In the genomic region with DNA sequence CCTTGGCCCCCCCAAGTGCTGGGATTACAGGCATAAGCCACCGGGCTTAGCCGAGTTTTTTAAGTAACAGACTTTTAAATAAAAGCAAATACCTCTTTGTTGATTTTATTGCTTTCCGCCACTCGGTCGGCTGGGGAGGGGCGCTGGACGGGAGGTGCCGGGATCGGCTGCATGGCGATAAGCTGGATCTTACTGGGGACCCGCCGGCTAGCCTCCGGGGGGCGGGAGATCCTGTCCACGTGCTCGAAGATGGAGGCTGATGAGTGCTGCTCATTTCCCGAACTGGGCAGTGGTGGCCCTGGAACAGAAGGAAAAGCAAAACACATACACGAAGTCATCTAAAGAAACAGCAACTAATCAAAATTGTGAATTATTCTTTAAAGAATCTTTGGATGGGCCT, we compare ENCODE assay signal across 37 cellular contexts.
"Had no signal": no experiment of that assay in that cellular context is flagged by ENCODE, and none has a peak within 500 bp of the region (broad histone marks: within the 10 kb centered on the region; RNA-seq: fewer than 3 reads in every experiment).

No MANE protein-coding gene starts in this region.

- H3K4me3 Mint-ChIP-seq: activated CD4-positive, alpha-beta memory T cell treated with anti-CD3 and anti-CD28 coated beads, Interleukin-2, amount 10 ng/mL, durations not matched to agents 7 days and 5 days; activated CD4-positive, alpha-beta T cell treated with anti-CD3 and anti-CD28 coated beads for 36 hours; activated CD4-positive, alpha-beta T cell treated with anti-CD3 and anti-CD28 coated beads, Interleukin-2, amount 10 ng/mL, durations not matched to agents 7 days and 5 days; activated CD8-positive, alpha-beta memory T cell treated with anti-CD3 and anti-CD28 coated beads, Interleukin-2, amount 10 ng/mL, durations not matched to agents 7 days and 5 days; activated CD8-positive, alpha-beta T cell treated with anti-CD3 and anti-CD28 coated beads, Interleukin-2, amount 10 ng/mL, durations not matched to agents 7 days and 5 days; activated naive CD4-positive, alpha-beta T cell treated with anti-CD3 and anti-CD28 coated beads, Interleukin-2, amount 10 ng/mL, durations not matched to agents 7 days and 5 days; activated naive CD4-positive, alpha-beta T cell treated with anti-CD3 and anti-CD28 coated beads, Interleukin-2, amount 50 U/mL, for 24 hours; activated naive CD8-positive, alpha-beta T cell; activated naive CD8-positive, alpha-beta T cell treated with anti-CD3 and anti-CD28 coated beads, Interleukin-2, amount 10 ng/mL, durations not matched to agents 7 days and 5 days; activated naive CD8-positive, alpha-beta T cell treated with anti-CD3 and anti-CD28 coated beads, Interleukin-2, amount 50 U/mL, for 24 hours; activated T-cell treated with anti-CD3 and anti-CD28 coated beads, Interleukin-2, amount 50 U/mL, for 24 hours; brain; central memory CD8-positive, alpha-beta T cell; T-helper 1 cell treated with Interleukin-12 subunit alpha and Interleukin-12 subunit beta and Interleukin-4 antibody, amounts not matched to agents 30 μg/mL and 1 μg/mL, for 36 hours; T-helper 2 cell treated with Interferon-gamma antibody and Interleukin-4, amounts not matched to agents 5 μg/mL and 100 μg/mL, for 36 hours had no signal

- H3K27me3 Mint-ChIP-seq: activated CD4-positive, alpha-beta T cell treated with anti-CD3 and anti-CD28 coated beads for 36 hours; activated CD4-positive, alpha-beta T cell treated with anti-CD3 and anti-CD28 coated beads, Interleukin-2, amount 10 ng/mL, durations not matched to agents 7 days and 5 days; activated CD8-positive, alpha-beta memory T cell treated with anti-CD3 and anti-CD28 coated beads, Interleukin-2, amount 10 ng/mL, durations not matched to agents 7 days and 5 days; activated naive CD4-positive, alpha-beta T cell treated with anti-CD3 and anti-CD28 coated beads, Interleukin-2, amount 50 U/mL, for 24 hours; activated naive CD8-positive, alpha-beta T cell treated with anti-CD3 and anti-CD28 coated beads, Interleukin-2, amount 10 ng/mL, durations not matched to agents 7 days and 5 days; activated naive CD8-positive, alpha-beta T cell treated with anti-CD3 and anti-CD28 coated beads, Interleukin-2, amount 50 U/mL, for 24 hours; activated T-cell treated with anti-CD3 and anti-CD28 coated beads, Interleukin-2, amount 50 U/mL, for 24 hours; brain had no signal

- ATAC-seq: activated CD4-positive, alpha-beta T cell treated with anti-CD3 and anti-CD28 coated beads for 36 hours; activated CD4-positive, CD25-positive, alpha-beta regulatory T cell treated with anti-CD3 and anti-CD28 coated beads, Interleukin-2, amount 50 U/mL, for 24 hours; activated CD8-positive, alpha-beta memory T cell treated with anti-CD3 and anti-CD28 coated beads, Interleukin-2, amount 10 ng/mL, durations not matched to agents 7 days and 5 days; activated CD8-positive, alpha-beta T cell treated with anti-CD3 and anti-CD28 coated beads, Interleukin-2, amount 10 ng/mL, durations not matched to agents 7 days and 5 days; activated naive CD8-positive, alpha-beta T cell treated with anti-CD3 and anti-CD28 coated beads, Interleukin-2, amount 50 U/mL, for 24 hours had no signal

- H3K9me3 Mint-ChIP-seq: activated CD4-positive, alpha-beta memory T cell treated with anti-CD3 and anti-CD28 coated beads, Interleukin-2, amount 10 ng/mL, durations not matched to agents 7 days and 5 days; activated naive CD4-positive, alpha-beta T cell treated with anti-CD3 and anti-CD28 coated beads, Interleukin-2, amount 10 ng/mL, durations not matched to agents 7 days and 5 days; activated naive CD4-positive, alpha-beta T cell treated with anti-CD3 and anti-CD28 coated beads, Interleukin-2, amount 50 U/mL, for 24 hours; activated naive CD8-positive, alpha-beta T cell treated with anti-CD3 and anti-CD28 coated beads, Interleukin-2, amount 10 ng/mL, durations not matched to agents 7 days and 5 days; activated naive CD8-positive, alpha-beta T cell treated with anti-CD3 and anti-CD28 coated beads, Interleukin-2, amount 50 U/mL, for 24 hours; activated T-cell treated with anti-CD3 and anti-CD28 coated beads, Interleukin-2, amount 50 U/mL, for 24 hours; activated T-helper 2 cell treated with anti-CD3 and anti-CD28 coated beads, Interferon-gamma antibody, Interleukin-2, Interleukin-4, amounts not matched to agents 10 μg/mL and 5 μg/mL and 100 μg/mL, durations not matched to agents 14 hours and 24 hours and 36 hours; brain; central memory CD8-positive, alpha-beta T cell; T-helper 1 cell treated with Interleukin-12 subunit alpha and Interleukin-12 subunit beta and Interleukin-4 antibody, amounts not matched to agents 30 μg/mL and 1 μg/mL, for 36 hours; T-helper 2 cell treated with Interferon-gamma antibody and Interleukin-4, amounts not matched to agents 5 μg/mL and 100 μg/mL, for 36 hours had no signal

- DNase-seq: activated CD4-positive, alpha-beta memory T cell treated with anti-CD3 and anti-CD28 coated beads, Interleukin-2, amount 10 ng/mL, durations not matched to agents 7 days and 5 days; activated CD4-positive, alpha-beta T cell treated with anti-CD3 and anti-CD28 coated beads for 1 hour; activated CD4-positive, alpha-beta T cell treated with anti-CD3 and anti-CD28 coated beads for 36 hours; activated CD4-positive, alpha-beta T cell treated with anti-CD3 and anti-CD28 coated beads for 48 hours; activated CD4-positive, alpha-beta T cell treated with anti-CD3 and anti-CD28 coated beads, Interleukin-2, amount 10 ng/mL, durations not matched to agents 7 days and 5 days; activated CD4-positive, alpha-beta T cell treated with anti-CD3 and anti-CD28 coated beads, Interleukin-2, amount 50 U/mL, for 48 hours; activated CD4-positive, CD25-positive, alpha-beta regulatory T cell; activated CD8-positive, alpha-beta memory T cell treated with anti-CD3 and anti-CD28 coated beads for 24 hours; activated CD8-positive, alpha-beta memory T cell treated with anti-CD3 and anti-CD28 coated beads, Interleukin-2, amount 10 ng/mL, durations not matched to agents 7 days and 5 days; activated CD8-positive, alpha-beta memory T cell treated with anti-CD3 and anti-CD28 coated beads, Interleukin-2, amount 50 U/mL, for 48 hours; activated CD8-positive, alpha-beta T cell treated with anti-CD3 and anti-CD28 coated beads, Interleukin-2, amount 10 ng/mL, durations not matched to agents 7 days and 5 days; activated effector memory CD4-positive, alpha-beta T cell treated with Interleukin-2 at 50 U/mL for 16 hours; activated gamma-delta T cell; activated naive CD4-positive, alpha-beta T cell treated with anti-CD3 and anti-CD28 coated beads, Interleukin-2, amount 10 ng/mL, durations not matched to agents 7 days and 5 days; activated naive CD4-positive, alpha-beta T cell treated with Interleukin-2 at 50 U/mL for 16 hours; activated naive CD8-positive, alpha-beta T cell treated with anti-CD3 and anti-CD28 coated beads, Interleukin-2, amount 10 ng/mL, durations not matched to agents 7 days and 5 days; activated naive CD8-positive, alpha-beta T cell treated with anti-CD3 and anti-CD28 coated beads, Interleukin-2, amount 50 U/mL, for 24 hours; activated T-cell treated with anti-CD3 and anti-CD28 coated beads, Interleukin-2, amount 50 U/mL, for 24 hours; activated T-cell treated with anti-CD3 and anti-CD28 coated beads, Interleukin-2, amount 50 U/mL, for 48 hours; amygdala; anterior cingulate cortex; caudate nucleus; cerebellar nuclear complex; T-helper 1 cell; T-helper 2 cell; T-helper 9 cell had no signal

- H3K36me3 Mint-ChIP-seq: activated naive CD4-positive, alpha-beta T cell treated with anti-CD3 and anti-CD28 coated beads, Interleukin-2, amount 10 ng/mL, durations not matched to agents 7 days and 5 days; activated naive CD4-positive, alpha-beta T cell treated with anti-CD3 and anti-CD28 coated beads, Interleukin-2, amount 50 U/mL, for 24 hours; activated naive CD8-positive, alpha-beta T cell; activated naive CD8-positive, alpha-beta T cell treated with anti-CD3 and anti-CD28 coated beads, Interleukin-2, amount 10 ng/mL, durations not matched to agents 7 days and 5 days had no signal

- H3K27ac Mint-ChIP-seq: activated CD4-positive, alpha-beta memory T cell treated with anti-CD3 and anti-CD28 coated beads, Interleukin-2, amount 10 ng/mL, durations not matched to agents 7 days and 5 days; activated CD4-positive, alpha-beta T cell treated with anti-CD3 and anti-CD28 coated beads for 36 hours; activated CD4-positive, alpha-beta T cell treated with anti-CD3 and anti-CD28 coated beads, Interleukin-2, amount 10 ng/mL, durations not matched to agents 7 days and 5 days; activated CD8-positive, alpha-beta memory T cell treated with anti-CD3 and anti-CD28 coated beads, Interleukin-2, amount 10 ng/mL, durations not matched to agents 7 days and 5 days; activated CD8-positive, alpha-beta T cell treated with anti-CD3 and anti-CD28 coated beads, Interleukin-2, amount 10 ng/mL, durations not matched to agents 7 days and 5 days; activated naive CD4-positive, alpha-beta T cell treated with anti-CD3 and anti-CD28 coated beads, Interleukin-2, amount 10 ng/mL, durations not matched to agents 7 days and 5 days; activated naive CD4-positive, alpha-beta T cell treated with anti-CD3 and anti-CD28 coated beads, Interleukin-2, amount 50 U/mL, for 24 hours; activated naive CD8-positive, alpha-beta T cell; activated naive CD8-positive, alpha-beta T cell treated with anti-CD3 and anti-CD28 coated beads, Interleukin-2, amount 10 ng/mL, durations not matched to agents 7 days and 5 days; activated naive CD8-positive, alpha-beta T cell treated with anti-CD3 and anti-CD28 coated beads, Interleukin-2, amount 50 U/mL, for 24 hours; activated T-cell treated with anti-CD3 and anti-CD28 coated beads, Interleukin-2, amount 50 U/mL, for 24 hours; activated T-helper 2 cell treated with anti-CD3 and anti-CD28 coated beads, Interferon-gamma antibody, Interleukin-2, Interleukin-4, amounts not matched to agents 10 μg/mL and 5 μg/mL and 100 μg/mL, durations not matched to agents 14 hours and 24 hours and 36 hours; T-helper 1 cell treated with Interleukin-12 subunit alpha and Interleukin-12 subunit beta and Interleukin-4 antibody, amounts not matched to agents 30 μg/mL and 1 μg/mL, for 36 hours; T-helper 2 cell treated with Interferon-gamma antibody and Interleukin-4, amounts not matched to agents 5 μg/mL and 100 μg/mL, for 36 hours had no signal

- H3K4me3 ChIP-seq: ascending aorta, cardiac muscle cell had no signal

- H3K27ac ChIP-seq: ascending aorta, cardiac muscle cell, VCaP had no signal
